In genomic region chr17:34319087-34319486, GRCh38 we compare ENCODE assay signal across 24 cellular contexts. TPM values are rescaled to one million over a fixed set of nuclear protein-coding genes. Genes with fewer than 3 reads are reported as not detected.
A peak's percentile ranks its signal among the peaks of the same experiment; 100 is the strongest.
DNase-seq lines count a peak whose midpoint lies in the region; ATAC-seq and TF ChIP-seq lines count a peak whose summit lies in the region.
"Had no signal": no experiment of that assay in that cellular context is flagged by ENCODE, and none has a peak within 500 bp of the region (broad histone marks: within the 10 kb centered on the region; RNA-seq: fewer than 3 reads in every experiment).

CCL8 (plus strand) TSS chr17:34319435; CDS start chr17:34319502, 67 bp downstream.

- DNase-seq in Right ventricle myocardium inferior (ENCODE audit: missing footprints): no peak
- DNase-seq in cardiac septum (ENCODE audit: low spot score): no peak
- peak; percentile 32 for DNase-seq in fibroblast of pulmonary artery (ENCODE audit: low read depth)
- DNase-seq in mucosa of descending colon: no peak
- no peak for DNase-seq in NCI-H1105 treated with DMSO at 0.1 percent for 48 hours (lab: John Stamatoyannopoulos, UW)
- DNase-seq in superior temporal gyrus (ENCODE audit: extremely low spot score): no peak
- no peak for DNase-seq in prostate gland (ENCODE audit: low spot score)
- DNase-seq: effector memory CD8-positive, alpha-beta T cell; NCI-H510A; stimulated activated CD4-positive, alpha-beta T cell treated with anti-CD3 and anti-CD28 coated beads, Interleukin-4, amount 100 ng/mL, for 4 hours; T-helper 17 cell; trophoblast cell had no signal

- no peaks in the 10 kb centered on the region for H3K27me3 ChIP-seq in prostate gland (replicated peaks; ENCODE audit: insufficient read depth)
- H3K27me3 ChIP-seq: BLaER1 treated with 17β-estradiol and CSF1 and Interleukin-3, amounts not matched to agents 10 nM and 100 nM; Peyer's patch had no signal

- H3K36me3 ChIP-seq in mucosa of descending colon (ENCODE audit: low read depth) (no peaks in the 10 kb centered on the region), prostate gland (no peaks in the 10 kb centered on the region)
- H3K36me3 ChIP-seq: neural progenitor cell, Peyer's patch had no signal

- ATAC-seq in Right ventricle myocardium inferior: peak; percentile 38
- peak; percentile 9 for ATAC-seq in mucosa of descending colon
- no peak for ATAC-seq in HG03196 (IDR thresholded peaks at IDR 0.05; ENCODE audit: unreplicated experiment)
- ATAC-seq: activated naive CD4-positive, alpha-beta T cell treated with anti-CD3 and anti-CD28 coated beads, Interleukin-2, amount 50 U/mL, for 72 hours; effector memory CD8-positive, alpha-beta T cell; esophagus mucosa; T-helper 17 cell had no signal

- H3K9me3 ChIP-seq in mucosa of descending colon (no peaks in the 10 kb centered on the region), prostate gland (no peaks in the 10 kb centered on the region)
- H3K9me3 ChIP-seq: Peyer's patch had no signal

- H3K4me3 ChIP-seq in fibroblast of pulmonary artery (replicated peaks; ENCODE audit: low read depth, low read length) (no peak within 1 kb of the TSS), mucosa of descending colon (no peak within 1 kb of the TSS), prostate gland (no peak within 1 kb of the TSS)
- H3K4me3 ChIP-seq: neural progenitor cell, Peyer's patch had no signal

- no peak within 1 kb of the TSS for H3K27ac ChIP-seq in prostate gland
- H3K27ac ChIP-seq: neural progenitor cell had no signal

- H3K4me1 ChIP-seq in mucosa of descending colon (ENCODE audit: low read depth) (no peaks in the 10 kb centered on the region), prostate gland (replicated peaks) (no peaks in the 10 kb centered on the region)
- H3K4me1 ChIP-seq: neural progenitor cell, Peyer's patch had no signal

- TF ChIP-seq CTCF in fibroblast of pulmonary artery (IDR thresholded peaks at IDR 0.05; ENCODE audit: low read length, missing control alignments): no peak
- no peak for TF ChIP-seq CTCF in mucosa of descending colon (IDR thresholded peaks at IDR 0.05)
- no peak for TF ChIP-seq CTCF in prostate gland (IDR thresholded peaks at IDR 0.05)

- TF ChIP-seq POLR2A in prostate gland (IDR thresholded peaks at IDR 0.05): no peak

- intact Hi-C loops in Right ventricle myocardium inferior (cut with DNase I): no loop called here
- intact Hi-C loops in cardiac septum (cut with DNase I): no loop called here
- intact Hi-C loops in mucosa of descending colon (cut with DNase I, micrococcal nuclease): no loop called here
- intact Hi-C loops in prostate gland (cut with DNase I): no loop called here

- WGBS in prostate gland: 42% methylated on average over 2 of the region's 2 CpGs

RNA-seq across cellular contexts. Expression of gene CCL8, which starts in this region (rescaled TPM):
- total RNA-seq in Right ventricle myocardium inferior (not detected), cardiac septum (1.9 TPM), mucosa of descending colon (1 to 10 TPM; 1.6 to 2.7 (median 1.6) TPM), prostate gland (not detected)
- total RNA-seq: A673; activated naive CD4-positive, alpha-beta T cell treated with anti-CD3 and anti-CD28 coated beads, Interleukin-2, amount 50 U/mL, for 72 hours; chondrocyte; Daoy; esophagus mucosa; LHCN-M2; lower leg skin; pulmonary artery endothelial cell; T-helper 17 cell had no signal

Comparison
In these comparisons a context has a peak if more than half of its experiments do, and no peak if none do; other contexts are left out.
1. Peak in ATAC-seq in Right ventricle myocardium inferior; RNA of the gene not detected or under 1 TPM.